Comparison of ENCODE assay signal across 1 cellular context in the genomic region with DNA sequence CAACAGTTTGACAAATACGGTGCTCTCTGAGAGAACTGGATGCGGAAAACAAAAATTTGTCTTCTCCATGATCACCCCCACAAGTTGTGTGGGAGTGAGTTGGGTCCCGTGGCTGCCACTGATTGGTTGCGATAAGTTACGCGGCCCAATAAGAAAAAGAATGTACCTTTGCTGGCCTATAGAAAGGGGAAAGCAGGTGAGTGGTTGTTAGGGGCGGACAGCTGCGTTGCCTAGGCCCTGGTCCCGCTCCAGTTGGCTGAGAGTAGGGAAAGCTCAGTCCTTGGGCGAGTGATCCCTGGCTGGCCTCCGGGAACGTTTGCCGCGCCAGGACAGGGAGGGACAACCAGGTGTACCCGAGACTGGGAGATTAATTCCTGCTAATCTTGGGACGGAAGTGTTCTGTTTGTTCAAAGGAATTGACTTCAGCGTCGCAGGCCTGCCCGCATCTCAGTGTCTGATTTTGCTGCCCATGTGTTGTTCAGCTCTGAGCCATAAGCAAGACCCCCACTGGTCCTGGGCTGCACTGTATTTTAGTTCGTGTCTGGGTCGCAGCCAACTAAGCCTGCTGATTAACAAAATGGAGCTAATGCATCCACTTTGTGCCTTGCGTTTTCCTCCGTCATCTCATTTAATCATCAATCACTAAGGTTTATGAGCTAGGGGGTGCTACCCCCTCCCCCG.
A peak's percentile ranks its signal among the peaks of the same experiment; 100 is the strongest.
TF ChIP-seq lines count a peak whose summit lies in the region.

No MANE protein-coding gene starts in this region.

TF ChIP-seq in K562, 482 proteins besides CTCF, POLR2A, EP300 and RAD21 (continued from another document and continues in another):
- TF ChIP-seq, protein P1, sequence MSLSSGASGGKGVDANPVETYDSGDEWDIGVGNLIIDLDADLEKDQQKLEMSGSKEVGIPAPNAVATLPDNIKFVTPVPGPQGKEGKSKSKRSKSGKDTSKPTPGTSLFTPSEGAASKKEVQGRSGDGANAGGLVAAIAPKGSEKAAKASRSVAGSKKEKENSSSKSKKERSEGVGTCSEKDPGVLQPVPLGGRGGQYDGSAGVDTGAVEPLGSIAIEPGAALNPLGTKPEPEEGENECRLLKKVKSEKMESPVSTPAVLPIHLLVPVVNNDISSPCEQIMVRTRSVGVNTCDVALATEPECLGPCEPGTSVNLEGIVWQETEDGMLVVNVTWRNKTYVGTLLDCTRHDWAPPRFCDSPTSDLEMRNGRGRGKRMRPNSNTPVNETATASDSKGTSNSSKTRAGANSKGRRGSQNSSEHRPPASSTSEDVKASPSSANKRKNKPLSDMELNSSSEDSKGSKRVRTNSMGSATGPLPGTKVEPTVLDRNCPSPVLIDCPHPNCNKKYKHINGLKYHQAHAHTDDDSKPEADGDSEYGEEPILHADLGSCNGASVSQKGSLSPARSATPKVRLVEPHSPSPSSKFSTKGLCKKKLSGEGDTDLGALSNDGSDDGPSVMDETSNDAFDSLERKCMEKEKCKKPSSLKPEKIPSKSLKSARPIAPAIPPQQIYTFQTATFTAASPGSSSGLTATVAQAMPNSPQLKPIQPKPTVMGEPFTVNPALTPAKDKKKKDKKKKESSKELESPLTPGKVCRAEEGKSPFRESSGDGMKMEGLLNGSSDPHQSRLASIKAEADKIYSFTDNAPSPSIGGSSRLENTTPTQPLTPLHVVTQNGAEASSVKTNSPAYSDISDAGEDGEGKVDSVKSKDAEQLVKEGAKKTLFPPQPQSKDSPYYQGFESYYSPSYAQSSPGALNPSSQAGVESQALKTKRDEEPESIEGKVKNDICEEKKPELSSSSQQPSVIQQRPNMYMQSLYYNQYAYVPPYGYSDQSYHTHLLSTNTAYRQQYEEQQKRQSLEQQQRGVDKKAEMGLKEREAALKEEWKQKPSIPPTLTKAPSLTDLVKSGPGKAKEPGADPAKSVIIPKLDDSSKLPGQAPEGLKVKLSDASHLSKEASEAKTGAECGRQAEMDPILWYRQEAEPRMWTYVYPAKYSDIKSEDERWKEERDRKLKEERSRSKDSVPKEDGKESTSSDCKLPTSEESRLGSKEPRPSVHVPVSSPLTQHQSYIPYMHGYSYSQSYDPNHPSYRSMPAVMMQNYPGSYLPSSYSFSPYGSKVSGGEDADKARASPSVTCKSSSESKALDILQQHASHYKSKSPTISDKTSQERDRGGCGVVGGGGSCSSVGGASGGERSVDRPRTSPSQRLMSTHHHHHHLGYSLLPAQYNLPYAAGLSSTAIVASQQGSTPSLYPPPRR (CRISPR knock-in tag; IDR thresholded peaks at IDR 0.05; ENCODE audit: borderline replicate concordance) = 0 out of 2 replicates have a peak, but pooled peaks have one; percentile 13
- TF ChIP-seq ZNF12 (CRISPR knock-in tag; IDR thresholded peaks at IDR 0.05) (0 out of 2 replicates have a peak, but pooled peaks have one; percentile 23), ESRRB (CRISPR knock-in tag; IDR thresholded peaks at IDR 0.05; ENCODE audit: borderline replicate concordance) (0 out of 2 replicates have a peak, but pooled peaks have one; percentile 19), FOXP1 (CRISPR knock-in tag; IDR thresholded peaks at IDR 0.05) (no peak), SIX5 (IDR thresholded peaks at IDR 0.05; ENCODE audit: borderline replicate concordance in 1 of 2, insufficient read depth in 1 of 2, low read depth in 1 of 2, low read length in 2 of 2) (no peak), DMBX1 (CRISPR knock-in tag; IDR thresholded peaks at IDR 0.05; ENCODE audit: borderline replicate concordance) (no peak), CHD2 (IDR thresholded peaks at IDR 0.05; ENCODE audit: low read depth, low read length) (peak; percentile 76), MTF1 (CRISPR knock-in tag; IDR thresholded peaks at IDR 0.05; ENCODE audit: borderline replicate concordance) (no peak), NR2C2 (CRISPR knock-in tag; IDR thresholded peaks at IDR 0.05) (no peak), NR2C2 (tag; IDR thresholded peaks at IDR 0.05) (peak; percentile 10; the same call in 1 of the 2 replicates), FOXA1 (IDR thresholded peaks at IDR 0.05; ENCODE audit: borderline replicate concordance) (no peak), RCOR1 (IDR thresholded peaks at IDR 0.05; ENCODE audit: borderline replicate concordance in 1 of 2, low read depth in 2 of 2, low read length in 2 of 2) (no peak), SPI1 (IDR thresholded peaks at IDR 0.05; ENCODE audit: borderline replicate concordance, low read depth, low read length) (no peak), RBM14 (IDR thresholded peaks at IDR 0.05; ENCODE audit: borderline replicate concordance, insufficient read depth, low read depth, low read length) (no peak), SMC3 (conservative IDR thresholded peaks at IDR 0.05; ENCODE audit: insufficient read depth, low read depth, low read length) (0 out of 2 replicates have a peak, but pooled peaks have one; percentile 1), SP2 (IDR thresholded peaks at IDR 0.05; ENCODE audit: extremely low read depth, low read depth, low read length, poor library complexity, severe bottlenecking) (peak; percentile 72), PCBP1 (IDR thresholded peaks at IDR 0.05; ENCODE audit: low read depth, low read length, poor library complexity, severe bottlenecking) (no peak), NEUROD1 (IDR thresholded peaks at IDR 0.05; ENCODE audit: borderline replicate concordance, low read depth, low read length, partially characterized antibody) (peak; percentile 95), NFATC3 (IDR thresholded peaks at IDR 0.05) (no peak), TBP (optimal IDR thresholded peaks at IDR 0.05; ENCODE audit: low read depth, low read length) (no peak), POLR2AphosphoS5 (IDR thresholded peaks at IDR 0.05; ENCODE audit: control insufficient read depth, insufficient read depth, low read depth, low read length) (peak; percentile 65; the same call in 1 of the 2 replicates)
- TF ChIP-seq, protein P2, sequence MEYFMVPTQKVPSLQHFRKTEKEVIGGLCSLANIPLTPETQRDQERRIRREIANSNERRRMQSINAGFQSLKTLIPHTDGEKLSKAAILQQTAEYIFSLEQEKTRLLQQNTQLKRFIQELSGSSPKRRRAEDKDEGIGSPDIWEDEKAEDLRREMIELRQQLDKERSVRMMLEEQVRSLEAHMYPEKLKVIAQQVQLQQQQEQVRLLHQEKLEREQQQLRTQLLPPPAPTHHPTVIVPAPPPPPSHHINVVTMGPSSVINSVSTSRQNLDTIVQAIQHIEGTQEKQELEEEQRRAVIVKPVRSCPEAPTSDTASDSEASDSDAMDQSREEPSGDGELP (CRISPR knock-in tag; IDR thresholded peaks at IDR 0.05; ENCODE audit: borderline replicate concordance) = peak; percentile 57; the same call in 1 of the 2 replicates
- TF ChIP-seq, protein P3, sequence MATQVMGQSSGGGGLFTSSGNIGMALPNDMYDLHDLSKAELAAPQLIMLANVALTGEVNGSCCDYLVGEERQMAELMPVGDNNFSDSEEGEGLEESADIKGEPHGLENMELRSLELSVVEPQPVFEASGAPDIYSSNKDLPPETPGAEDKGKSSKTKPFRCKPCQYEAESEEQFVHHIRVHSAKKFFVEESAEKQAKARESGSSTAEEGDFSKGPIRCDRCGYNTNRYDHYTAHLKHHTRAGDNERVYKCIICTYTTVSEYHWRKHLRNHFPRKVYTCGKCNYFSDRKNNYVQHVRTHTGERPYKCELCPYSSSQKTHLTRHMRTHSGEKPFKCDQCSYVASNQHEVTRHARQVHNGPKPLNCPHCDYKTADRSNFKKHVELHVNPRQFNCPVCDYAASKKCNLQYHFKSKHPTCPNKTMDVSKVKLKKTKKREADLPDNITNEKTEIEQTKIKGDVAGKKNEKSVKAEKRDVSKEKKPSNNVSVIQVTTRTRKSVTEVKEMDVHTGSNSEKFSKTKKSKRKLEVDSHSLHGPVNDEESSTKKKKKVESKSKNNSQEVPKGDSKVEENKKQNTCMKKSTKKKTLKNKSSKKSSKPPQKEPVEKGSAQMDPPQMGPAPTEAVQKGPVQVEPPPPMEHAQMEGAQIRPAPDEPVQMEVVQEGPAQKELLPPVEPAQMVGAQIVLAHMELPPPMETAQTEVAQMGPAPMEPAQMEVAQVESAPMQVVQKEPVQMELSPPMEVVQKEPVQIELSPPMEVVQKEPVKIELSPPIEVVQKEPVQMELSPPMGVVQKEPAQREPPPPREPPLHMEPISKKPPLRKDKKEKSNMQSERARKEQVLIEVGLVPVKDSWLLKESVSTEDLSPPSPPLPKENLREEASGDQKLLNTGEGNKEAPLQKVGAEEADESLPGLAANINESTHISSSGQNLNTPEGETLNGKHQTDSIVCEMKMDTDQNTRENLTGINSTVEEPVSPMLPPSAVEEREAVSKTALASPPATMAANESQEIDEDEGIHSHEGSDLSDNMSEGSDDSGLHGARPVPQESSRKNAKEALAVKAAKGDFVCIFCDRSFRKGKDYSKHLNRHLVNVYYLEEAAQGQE (CRISPR knock-in tag; IDR thresholded peaks at IDR 0.05; ENCODE audit: low read depth) = no peak
- TF ChIP-seq, protein P4, sequence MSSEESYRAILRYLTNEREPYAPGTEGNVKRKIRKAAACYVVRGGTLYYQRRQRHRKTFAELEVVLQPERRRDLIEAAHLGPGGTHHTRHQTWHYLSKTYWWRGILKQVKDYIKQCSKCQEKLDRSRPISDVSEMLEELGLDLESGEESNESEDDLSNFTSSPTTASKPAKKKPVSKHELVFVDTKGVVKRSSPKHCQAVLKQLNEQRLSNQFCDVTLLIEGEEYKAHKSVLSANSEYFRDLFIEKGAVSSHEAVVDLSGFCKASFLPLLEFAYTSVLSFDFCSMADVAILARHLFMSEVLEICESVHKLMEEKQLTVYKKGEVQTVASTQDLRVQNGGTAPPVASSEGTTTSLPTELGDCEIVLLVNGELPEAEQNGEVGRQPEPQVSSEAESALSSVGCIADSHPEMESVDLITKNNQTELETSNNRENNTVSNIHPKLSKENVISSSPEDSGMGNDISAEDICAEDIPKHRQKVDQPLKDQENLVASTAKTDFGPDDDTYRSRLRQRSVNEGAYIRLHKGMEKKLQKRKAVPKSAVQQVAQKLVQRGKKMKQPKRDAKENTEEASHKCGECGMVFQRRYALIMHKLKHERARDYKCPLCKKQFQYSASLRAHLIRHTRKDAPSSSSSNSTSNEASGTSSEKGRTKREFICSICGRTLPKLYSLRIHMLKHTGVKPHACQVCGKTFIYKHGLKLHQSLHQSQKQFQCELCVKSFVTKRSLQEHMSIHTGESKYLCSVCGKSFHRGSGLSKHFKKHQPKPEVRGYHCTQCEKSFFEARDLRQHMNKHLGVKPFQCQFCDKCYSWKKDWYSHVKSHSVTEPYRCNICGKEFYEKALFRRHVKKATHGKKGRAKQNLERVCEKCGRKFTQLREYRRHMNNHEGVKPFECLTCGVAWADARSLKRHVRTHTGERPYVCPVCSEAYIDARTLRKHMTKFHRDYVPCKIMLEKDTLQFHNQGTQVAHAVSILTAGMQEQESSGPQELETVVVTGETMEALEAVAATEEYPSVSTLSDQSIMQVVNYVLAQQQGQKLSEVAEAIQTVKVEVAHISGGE (CRISPR knock-in tag; IDR thresholded peaks at IDR 0.05) = no peak; a peak in 1 of 6 replicates
- TF ChIP-seq, protein P5, sequence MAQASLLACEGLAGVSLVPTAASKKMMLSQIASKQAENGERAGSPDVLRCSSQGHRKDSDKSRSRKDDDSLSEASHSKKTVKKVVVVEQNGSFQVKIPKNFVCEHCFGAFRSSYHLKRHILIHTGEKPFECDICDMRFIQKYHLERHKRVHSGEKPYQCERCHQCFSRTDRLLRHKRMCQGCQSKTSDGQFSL (CRISPR knock-in tag; IDR thresholded peaks at IDR 0.05) = no peak
- TF ChIP-seq, protein P5 (tag; IDR thresholded peaks at IDR 0.05) = peak in 1 of 2 experiments; percentile 55; a peak in 1 of 4 replicates
- TF ChIP-seq, protein P6, sequence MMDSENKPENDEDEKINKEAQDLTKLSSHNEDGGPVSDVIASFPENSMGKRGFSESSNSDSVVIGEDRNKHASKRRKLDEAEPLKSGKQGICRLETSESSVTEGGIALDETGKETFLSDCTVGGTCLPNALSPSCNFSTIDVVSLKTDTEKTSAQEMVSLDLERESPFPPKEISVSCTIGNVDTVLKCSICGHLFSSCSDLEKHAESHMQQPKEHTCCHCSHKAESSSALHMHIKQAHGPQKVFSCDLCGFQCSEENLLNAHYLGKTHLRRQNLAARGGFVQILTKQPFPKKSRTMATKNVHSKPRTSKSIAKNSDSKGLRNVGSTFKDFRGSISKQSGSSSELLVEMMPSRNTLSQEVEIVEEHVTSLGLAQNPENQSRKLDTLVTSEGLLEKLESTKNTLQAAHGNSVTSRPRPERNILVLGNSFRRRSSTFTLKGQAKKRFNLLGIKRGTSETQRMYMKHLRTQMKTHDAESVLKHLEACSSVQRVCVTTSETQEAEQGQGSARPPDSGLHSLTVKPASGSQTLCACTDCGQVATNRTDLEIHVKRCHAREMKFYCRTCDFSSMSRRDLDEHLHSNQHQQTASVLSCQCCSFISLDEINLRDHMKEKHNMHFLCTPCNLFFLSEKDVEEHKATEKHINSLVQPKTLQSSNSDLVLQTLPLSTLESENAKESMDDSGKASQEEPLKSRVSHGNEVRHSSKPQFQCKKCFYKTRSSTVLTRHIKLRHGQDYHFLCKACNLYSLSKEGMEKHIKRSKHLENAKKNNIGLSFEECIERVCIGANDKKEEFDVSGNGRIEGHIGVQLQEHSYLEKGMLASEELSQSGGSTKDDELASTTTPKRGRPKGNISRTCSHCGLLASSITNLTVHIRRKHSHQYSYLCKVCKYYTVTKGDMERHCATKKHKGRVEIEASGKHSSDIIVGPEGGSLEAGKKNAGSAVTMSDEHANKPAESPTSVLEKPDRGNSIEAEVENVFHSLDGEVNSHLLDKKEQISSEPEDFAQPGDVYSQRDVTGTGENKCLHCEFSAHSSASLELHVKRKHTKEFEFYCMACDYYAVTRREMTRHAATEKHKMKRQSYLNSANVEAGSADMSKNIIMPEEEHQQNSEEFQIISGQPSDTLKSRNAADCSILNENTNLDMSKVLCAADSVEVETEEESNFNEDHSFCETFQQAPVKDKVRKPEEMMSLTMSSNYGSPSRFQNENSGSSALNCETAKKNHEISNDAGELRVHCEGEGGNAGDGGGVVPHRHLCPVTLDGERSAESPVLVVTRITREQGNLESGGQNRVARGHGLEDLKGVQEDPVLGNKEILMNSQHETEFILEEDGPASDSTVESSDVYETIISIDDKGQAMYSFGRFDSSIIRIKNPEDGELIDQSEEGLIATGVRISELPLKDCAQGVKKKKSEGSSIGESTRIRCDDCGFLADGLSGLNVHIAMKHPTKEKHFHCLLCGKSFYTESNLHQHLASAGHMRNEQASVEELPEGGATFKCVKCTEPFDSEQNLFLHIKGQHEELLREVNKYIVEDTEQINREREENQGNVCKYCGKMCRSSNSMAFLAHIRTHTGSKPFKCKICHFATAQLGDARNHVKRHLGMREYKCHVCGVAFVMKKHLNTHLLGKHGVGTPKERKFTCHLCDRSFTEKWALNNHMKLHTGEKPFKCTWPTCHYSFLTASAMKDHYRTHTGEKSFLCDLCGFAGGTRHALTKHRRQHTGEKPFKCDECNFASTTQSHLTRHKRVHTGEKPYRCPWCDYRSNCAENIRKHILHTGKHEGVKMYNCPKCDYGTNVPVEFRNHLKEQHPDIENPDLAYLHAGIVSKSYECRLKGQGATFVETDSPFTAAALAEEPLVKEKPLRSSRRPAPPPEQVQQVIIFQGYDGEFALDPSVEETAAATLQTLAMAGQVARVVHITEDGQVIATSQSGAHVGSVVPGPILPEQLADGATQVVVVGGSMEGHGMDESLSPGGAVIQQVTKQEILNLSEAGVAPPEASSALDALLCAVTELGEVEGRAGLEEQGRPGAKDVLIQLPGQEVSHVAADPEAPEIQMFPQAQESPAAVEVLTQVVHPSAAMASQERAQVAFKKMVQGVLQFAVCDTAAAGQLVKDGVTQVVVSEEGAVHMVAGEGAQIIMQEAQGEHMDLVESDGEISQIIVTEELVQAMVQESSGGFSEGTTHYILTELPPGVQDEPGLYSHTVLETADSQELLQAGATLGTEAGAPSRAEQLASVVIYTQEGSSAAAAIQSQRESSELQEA (IDR thresholded peaks at IDR 0.05; ENCODE audit: low read depth) = no peak
